In the genomic region with DNA sequence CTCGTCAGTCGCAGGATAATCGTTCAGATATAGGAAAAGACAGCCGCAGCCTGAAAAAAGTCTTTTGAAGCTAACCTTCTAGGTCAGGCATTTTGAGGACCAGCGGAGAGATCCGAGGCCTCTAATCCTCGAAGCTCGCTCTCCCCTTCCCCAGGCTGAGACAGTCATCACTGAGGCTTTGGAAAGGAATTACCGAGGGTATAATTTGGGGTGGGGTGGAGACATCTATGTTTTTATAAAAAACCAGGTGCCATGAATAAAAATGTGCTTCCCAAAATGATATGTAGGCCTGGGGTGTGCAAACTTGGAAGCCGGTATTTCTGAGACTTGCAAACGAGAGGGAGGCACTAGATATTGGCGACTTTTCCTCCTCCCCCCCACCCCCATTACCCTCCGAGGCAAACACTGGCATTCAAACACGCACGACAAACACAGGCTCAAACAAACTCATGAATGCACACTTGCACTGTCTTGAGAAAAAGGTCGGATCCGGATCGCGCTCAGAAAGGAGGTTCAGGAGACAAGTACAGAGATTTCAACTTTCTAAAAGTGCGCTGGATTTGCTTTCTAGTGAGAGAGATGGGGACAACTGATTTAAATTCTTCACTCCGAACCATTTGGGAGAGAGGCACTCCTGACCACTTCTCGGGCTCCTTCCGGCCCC, we compare ENCODE assay signal across 11 cellular contexts. TPM values are rescaled to one million over a fixed set of nuclear protein-coding genes. Genes with fewer than 3 reads are reported as not detected.
DNase-seq lines count a peak whose midpoint lies in the region; ATAC-seq and TF ChIP-seq lines count a peak whose summit lies in the region.
"Had no signal": no experiment of that assay in that cellular context is flagged by ENCODE, and none has a peak within 500 bp of the region (broad histone marks: within the 10 kb centered on the region; RNA-seq: fewer than 3 reads in every experiment).

No MANE protein-coding gene starts in this region.

- H3K4me2 ChIP-seq in mammary epithelial cell (ENCODE audit: insufficient read depth, low read depth, low read length) = peak overlapping the region; percentile 92

- H3K36me3 ChIP-seq in mammary epithelial cell (ENCODE audit: insufficient read depth, low read length) (no peaks in the 10 kb centered on the region), mucosa of stomach (ENCODE audit: control insufficient read depth, insufficient read depth, low read length) (no peaks in the 10 kb centered on the region), upper lobe of left lung (no peaks in the 10 kb centered on the region)

- TF ChIP-seq POLR2A in upper lobe of left lung (IDR thresholded peaks at IDR 0.05) (no peak), GM18505 (IDR thresholded peaks at IDR 0.05; ENCODE audit: borderline replicate concordance, extremely low read depth, insufficient read depth, insufficient read length) (no peak)

- no peak for DNase-seq in activated naive CD4-positive, alpha-beta T cell treated with anti-CD3 and anti-CD28 coated beads, Interleukin-2, amount 50 U/mL, for 72 hours (ENCODE audit: low spot score in 2 of 2)
- DNase-seq in mammary epithelial cell (no peak), upper lobe of left lung (no peak), SIG-M5 treated with dmso at 0.1 percent for 504 hours (lab: John Stamatoyannopoulos, UW; ENCODE audit: unreplicated experiment) (no peak), NCI-H1436 treated with DMSO at 0.1 percent for 48 hours (lab: John Stamatoyannopoulos, UW) (no peak)

- TSS peak; percentile 99 for BruUV-seq in mammary epithelial cell (replicated peaks; lab: Mats Ljungman, UMichigan)

- WGBS in mammary epithelial cell (ENCODE audit: low coverage, missing lambda C conversion rate) = 64% methylated on average over 21 of the region's 23 CpGs
- WGBS in upper lobe of left lung, 2 donors = 8 to 10% methylated on average over 23 of the region's 23 CpGs

- H3K27ac ChIP-seq in mammary epithelial cell (ENCODE audit: insufficient read depth, low read depth, low read length) (no peak overlapping the region), upper lobe of left lung (no peak overlapping the region)

- peak overlapping the region in 2 of 3 experiments; percentile 74 to 91 for H3K4me3 ChIP-seq in mammary epithelial cell (replicated peaks in 1 of 3; ENCODE audit: insufficient read depth in 1 of 3, low read depth in 2 of 3, low read length in 3 of 3)
- H3K4me3 ChIP-seq in mucosa of stomach (ENCODE audit: low read length) = peak overlapping the region; percentile 32
- H3K4me3 ChIP-seq in upper lobe of left lung = peak overlapping the region in 3 of 4 donors; percentile 49 to 60 (median 59)

- peak overlapping the region; percentile 65 for H3K4me3 Mint-ChIP-seq in activated naive CD4-positive, alpha-beta T cell treated with anti-CD3 and anti-CD28 coated beads, Interleukin-2, amount 50 U/mL, for 24 hours

- H3K27me3 ChIP-seq in mammary epithelial cell (ENCODE audit: insufficient read depth, low read length) (peaks cover 18% of the 10 kb centered on the region), mucosa of stomach (ENCODE audit: control insufficient read depth, insufficient read depth, low read length) (peaks cover 67% of the 10 kb centered on the region), upper lobe of left lung (peaks cover 0 to 59% (median 28%) of the 10 kb centered on the region in 4 donors)

- peaks cover 8% of the 10 kb centered on the region for H3K4me1 Mint-ChIP-seq in activated naive CD4-positive, alpha-beta T cell treated with anti-CD3 and anti-CD28 coated beads, Interleukin-2, amount 50 U/mL, for 24 hours

- in situ Hi-C loops in mammary epithelial cell (cut with MboI; ENCODE audit: low sequenced_read_pairs in 2 of 2) = no loop called here

- no peak for ATAC-seq in activated naive CD4-positive, alpha-beta T cell treated with anti-CD3 and anti-CD28 coated beads, Interleukin-2, amount 50 U/mL, for 72 hours
- ATAC-seq in upper lobe of left lung (ENCODE audit: low FRiP score in 2 of 2) (no peak), GM18505 (IDR thresholded peaks at IDR 0.05; ENCODE audit: unreplicated experiment) (no peak)

- H3K9me3 ChIP-seq in mammary epithelial cell (replicated peaks; ENCODE audit: insufficient read depth, low read length) (no peaks in the 10 kb centered on the region), mucosa of stomach (ENCODE audit: control insufficient read depth, low read length) (no peaks in the 10 kb centered on the region), upper lobe of left lung (no peaks in the 10 kb centered on the region)

- peaks cover 6% of the 10 kb centered on the region for H3K4me1 ChIP-seq in mammary epithelial cell (ENCODE audit: insufficient read depth, low read length)
- peaks cover 27% of the 10 kb centered on the region for H3K4me1 ChIP-seq in mucosa of stomach (ENCODE audit: control insufficient read depth, insufficient read depth, low read length)
- peaks cover 5 to 32% (median 16%) of the 10 kb centered on the region in 4 donors for H3K4me1 ChIP-seq in upper lobe of left lung

- H3K79me2 ChIP-seq in mammary epithelial cell (ENCODE audit: insufficient read depth, low read length) = peaks cover 18% of the 10 kb centered on the region

- no peaks in the 10 kb centered on the region for H4K20me1 ChIP-seq in mammary epithelial cell (ENCODE audit: insufficient read depth, low read length)

- H3K27me3 Mint-ChIP-seq in activated naive CD4-positive, alpha-beta T cell treated with anti-CD3 and anti-CD28 coated beads, Interleukin-2, amount 50 U/mL, for 24 hours = peaks cover 65% of the 10 kb centered on the region

- CTCF ChIA-PET in mammary epithelial cell (lab: Charles Lee; ENCODE audit: low non-redundant PET) = no interaction called here

- dilution Hi-C loops in mammary epithelial cell (cut with HindIII; ENCODE audit: low sequenced_read_pairs) = no loop called here

- no peak overlapping the region for H3K9ac ChIP-seq in mammary epithelial cell (ENCODE audit: insufficient read depth, low read length)
- peak overlapping the region; percentile 42 for H3K9ac ChIP-seq in mucosa of stomach (ENCODE audit: low read length)

- no peaks in the 10 kb centered on the region for H3K9me3 Mint-ChIP-seq in activated naive CD4-positive, alpha-beta T cell treated with anti-CD3 and anti-CD28 coated beads, Interleukin-2, amount 50 U/mL, for 24 hours
- no peaks in the 10 kb centered on the region for H3K9me3 Mint-ChIP-seq in activated naive CD4-positive, alpha-beta T cell treated with anti-CD3 and anti-CD28 coated beads, Interleukin-2, amount 50 U/mL, for 72 hours

- no peak overlapping the region for H3K27ac Mint-ChIP-seq in activated naive CD4-positive, alpha-beta T cell treated with anti-CD3 and anti-CD28 coated beads, Interleukin-2, amount 50 U/mL, for 24 hours
- peak overlapping the region in 1 of 2 donors; percentile 33 for H3K27ac Mint-ChIP-seq in activated naive CD4-positive, alpha-beta T cell treated with anti-CD3 and anti-CD28 coated beads, Interleukin-2, amount 50 U/mL, for 72 hours
- H3K27ac Mint-ChIP-seq: CD14-positive monocyte had no signal

- no peak for TF ChIP-seq EP300 in upper lobe of left lung (IDR thresholded peaks at IDR 0.05)

- intact Hi-C loops in mammary epithelial cell (cut with micrococcal nuclease) = loop anchor here (10.0 kb wide), 1 partner anchor 1109 kb away; a partner anchor contains a TSS

- no peak for TF ChIP-seq CTCF in mammary epithelial cell (conservative IDR thresholded peaks at IDR 0.05 in 1 of 2, IDR thresholded peaks at IDR 0.05 in 1 of 2; ENCODE audit: extremely low read depth in 1 of 2, insufficient read depth in 1 of 2, low read depth in 1 of 2, low read length in 2 of 2)
- TF ChIP-seq CTCF in upper lobe of left lung (IDR thresholded peaks at IDR 0.05) = no peak

- H3K36me3 Mint-ChIP-seq in activated naive CD4-positive, alpha-beta T cell treated with anti-CD3 and anti-CD28 coated beads, Interleukin-2, amount 50 U/mL, for 24 hours = no peaks in the 10 kb centered on the region
- peaks cover 5 to 32% of the 10 kb centered on the region in 2 donors for H3K36me3 Mint-ChIP-seq in activated naive CD4-positive, alpha-beta T cell treated with anti-CD3 and anti-CD28 coated beads, Interleukin-2, amount 50 U/mL, for 72 hours

- H2AFZ ChIP-seq in mammary epithelial cell (ENCODE audit: low read depth, low read length) = peak overlapping the region; percentile 98

RNA-seq across cellular contexts. Expression of a gene that starts 0.9 kb away (rescaled TPM):
- not detected for total RNA-seq in activated naive CD4-positive, alpha-beta T cell treated with anti-CD3 and anti-CD28 coated beads, Interleukin-2, amount 50 U/mL, for 72 hours
- 1 to 10 TPM; 2.0 to 3.3 TPM for total RNA-seq in mammary epithelial cell
- polyA plus RNA-seq in mammary epithelial cell = 3.9 TPM
- 0.36 TPM for polyA minus RNA-seq in mammary epithelial cell
- total RNA-seq in upper lobe of left lung = 1 to 10 TPM in 3 of 6 donors, under 1 TPM in 1, not detected in 2; 0.44 to 1.6 (median 1.5) TPM
- total RNA-seq: M059J had no signal
- polyA plus RNA-seq: neural cell had no signal

Comparison
In these comparisons a context has a peak if more than half of its experiments do, and no peak if none do; other contexts are left out.
1. H3K4me3 ChIP-seq: peak in every context shown above with its lines; median percentile 82 in mammary epithelial cell; 59 in upper lobe of left lung; 32 in mucosa of stomach.